In genomic region chr1:1430114-1430982, GRCh38 we compare ENCODE assay signal across 8 cellular contexts. TPM values are rescaled to one million over a fixed set of nuclear protein-coding genes. Genes with fewer than 3 reads are reported as not detected.
DNase-seq lines count a peak whose midpoint lies in the region; ATAC-seq and TF ChIP-seq lines count a peak whose summit lies in the region.

No MANE protein-coding gene starts in this region.

- intact Hi-C loops in left ventricle myocardium inferior (cut with micrococcal nuclease), result no loop called here

- DNase-seq in ELF-1 (ENCODE audit: low read depth, low spot score) (peak; percentile 86), WERI-Rb-1 (peak; percentile 89), left ventricle myocardium inferior (peak; percentile 87), retina (peak; percentile 86), AML-193 (lab: John Stamatoyannopoulos, UW) (no peak)
- DNase-seq in activated CD8-positive, alpha-beta memory T cell treated with anti-CD3 and anti-CD28 coated beads, Interleukin-2, amount 50 U/mL, for 48 hours, result no peak

- H3K9me3 ChIP-seq in WERI-Rb-1 (ENCODE audit: severe bottlenecking) (no peaks in the 10 kb centered on the region), left ventricle myocardium inferior (replicated peaks) (no peaks in the 10 kb centered on the region)

- H3K4me1 ChIP-seq in left ventricle myocardium inferior, result peaks cover 73% of the 10 kb centered on the region

- ATAC-seq in GM19455 (IDR thresholded peaks at IDR 0.05; ENCODE audit: unreplicated experiment) (no peak), HG02970 (IDR thresholded peaks at IDR 0.05; ENCODE audit: low FRiP score, unreplicated experiment) (no peak)

- no peaks in the 10 kb centered on the region for H3K27me3 ChIP-seq in WERI-Rb-1 (ENCODE audit: insufficient read depth, low read depth, severe bottlenecking)
- H3K27me3 ChIP-seq in left ventricle myocardium inferior (ENCODE audit: low read depth), result peaks cover 54% of the 10 kb centered on the region

- H3K4me3 ChIP-seq in WERI-Rb-1 (ENCODE audit: low read depth, low read length), result peak overlapping the region; percentile 9
- peak overlapping the region; percentile 42 for H3K4me3 ChIP-seq in left ventricle myocardium inferior

- TF ChIP-seq CTCF in WERI-Rb-1 (IDR thresholded peaks at IDR 0.05; ENCODE audit: low read depth, low read length), result peak; percentile 38
- TF ChIP-seq CTCF in left ventricle myocardium inferior (IDR thresholded peaks at IDR 0.05; ENCODE audit: borderline replicate concordance), result peak; percentile 52

- no peaks in the 10 kb centered on the region for H3K36me3 ChIP-seq in WERI-Rb-1
- no peaks in the 10 kb centered on the region for H3K36me3 ChIP-seq in left ventricle myocardium inferior

- H3K27ac ChIP-seq in WERI-Rb-1 (peak overlapping the region; percentile 93), left ventricle myocardium inferior (replicated peaks) (peak overlapping the region; percentile 97)

RNA-seq across cellular contexts. Expression of gene VWA1, which starts 5.1 kb away (rescaled TPM):
- total RNA-seq in left ventricle myocardium inferior, result 13.7 TPM

RNA-seq across cellular contexts. Expression of gene ANKRD65, which starts 9.3 kb away (rescaled TPM):
- total RNA-seq in left ventricle myocardium inferior, result 1.7 TPM

RNA-seq across cellular contexts. Expression of gene ATAD3C, which starts 19.1 kb away (rescaled TPM):
- 2.8 TPM for total RNA-seq in left ventricle myocardium inferior

RNA-seq across cellular contexts. Expression of gene MRPL20, which starts 23.3 kb away (rescaled TPM):
- total RNA-seq in left ventricle myocardium inferior, result 135 TPM

RNA-seq across cellular contexts. Expression of gene CCNL2, which starts 31.2 kb away (rescaled TPM):
- total RNA-seq in left ventricle myocardium inferior, result 46.1 TPM

Comparison
In these comparisons a context has a peak if more than half of its experiments do, and no peak if none do; other contexts are left out.
1. DNase-seq: peak in ELF-1 (single experiment), WERI-Rb-1 (single experiment), left ventricle myocardium inferior (single experiment) and retina (single experiment); none in activated CD8-positive, alpha-beta memory T cell treated with anti-CD3 and anti-CD28 coated beads, Interleukin-2, amount 50 U/mL, for 48 hours (single experiment) and AML-193 (0 of 2).